21 cellular contexts compared by ENCODE assay signal in genomic region chr13:80329250-80329649, GRCh38. TPM values are rescaled to one million over a fixed set of nuclear protein-coding genes. Genes with fewer than 3 reads are reported as not detected.
DNase-seq lines count a peak whose midpoint lies in the region; ATAC-seq, FAIRE-seq and TF ChIP-seq lines count a peak whose summit lies in the region.
"Had no signal": no experiment of that assay in that cellular context is flagged by ENCODE, and none has a peak within 500 bp of the region (broad histone marks: within the 10 kb centered on the region; RNA-seq: fewer than 3 reads in every experiment).

No MANE protein-coding gene starts in this region.

- intact Hi-C loops in GM12878 (cut with micrococcal nuclease; ENCODE audit: unreplicated experiment) = no loop called here
- intact Hi-C loops in mucosa of descending colon (cut with DNase I, micrococcal nuclease) = no loop called here
- intact Hi-C loops in left lung (cut with DNase I) = no loop called here

- no peak overlapping the region for H3K4me3 ChIP-seq in HEK293 (ENCODE audit: low read depth, low read length)
- H3K4me3 ChIP-seq in GM12878 = no peak overlapping the region
- H3K4me3 ChIP-seq in mucosa of descending colon = no peak overlapping the region
- no peak overlapping the region for H3K4me3 ChIP-seq in left lung
- H3K4me3 ChIP-seq: GM23248, MG63, PC-9 had no signal

- no peak overlapping the region for H3K4me2 ChIP-seq in GM12878 (ENCODE audit: control insufficient read depth, insufficient read depth)
- H3K4me2 ChIP-seq: PC-9 had no signal

- RAD21 ChIA-PET in GM12878 (lab: Charles Lee; ENCODE audit: unreplicated experiment) = interaction anchor here (1.3 kb wide), 1 partner anchor 10 kb away, joined by 5 read pairs; no protein-coding TSS in a partner anchor

- H2AFZ ChIP-seq in GM12878 (ENCODE audit: control insufficient read depth, low read depth, low read length) = no peak overlapping the region
- H2AFZ ChIP-seq: GM23248, PC-9 had no signal

- H3K36me3 ChIP-seq in HEK293 (ENCODE audit: control insufficient read depth in 2 of 2, insufficient read depth in 1 of 2, low read length in 2 of 2) (peaks cover 0 to 13% of the 10 kb centered on the region in 2 experiments; a peak in 2 of 3 replicates), GM12878 (ENCODE audit: control insufficient read depth in 2 of 2, insufficient read depth in 2 of 2, low read length in 1 of 2) (no peaks in the 10 kb centered on the region), mucosa of descending colon (ENCODE audit: low read depth) (no peaks in the 10 kb centered on the region), left lung (peaks cover 0 to 8% of the 10 kb centered on the region in 2 donors)

- TF ChIP-seq CTCF in HEK293 (tag by site-specific recombination; IDR thresholded peaks at IDR 0.05) = no peak
- no peak for TF ChIP-seq CTCF in GM12878 (IDR thresholded peaks at IDR 0.05 in 2 of 3, conservative IDR thresholded peaks at IDR 0.05 in 1 of 3; ENCODE audit: control insufficient read depth in 2 of 3, extremely low read depth in 1 of 3, insufficient read depth in 1 of 3, low read depth in 3 of 3, low read length in 3 of 3)
- TF ChIP-seq CTCF in mucosa of descending colon (IDR thresholded peaks at IDR 0.05) = no peak
- no peak for TF ChIP-seq CTCF in left lung (IDR thresholded peaks at IDR 0.05)

- SMC1A ChIA-PET in GM12878 (lab: Charles Lee; ENCODE audit: uncharacterized antibody, unreplicated experiment) = interaction anchor here (0.8 to 1.9 kb wide), 8 partner anchors 16 to 651 kb away, joined by 3 to 6 read pairs (median 4); no protein-coding TSS in a partner anchor

- no peak overlapping the region for H3K9ac ChIP-seq in GM12878 (ENCODE audit: control insufficient read depth, insufficient read depth, low read length)
- H3K9ac ChIP-seq: GM23248 had no signal

- no peaks in the 10 kb centered on the region for H3K9me3 ChIP-seq in HEK293 (ENCODE audit: control insufficient read depth, insufficient read depth, low read depth, low read length)
- no peaks in the 10 kb centered on the region for H3K9me3 ChIP-seq in GM12878 (replicated peaks; ENCODE audit: control insufficient read depth, insufficient read depth, low read length)
- no peaks in the 10 kb centered on the region for H3K9me3 ChIP-seq in mucosa of descending colon
- H3K9me3 ChIP-seq in left lung = no peaks in the 10 kb centered on the region
- H3K9me3 ChIP-seq: MG63 had no signal

- CTCF ChIA-PET in HEK293 (lab: Yijun Ruan, JAX) = no interaction called here
- CTCF ChIA-PET in GM12878 (lab: Yijun Ruan, JAX) = no interaction called here

- H3K4me1 ChIP-seq in HEK293 (ENCODE audit: control insufficient read depth, insufficient read depth, low read length) (no peaks in the 10 kb centered on the region), GM12878 (ENCODE audit: control insufficient read depth, insufficient read depth, low read length) (no peaks in the 10 kb centered on the region), mucosa of descending colon (ENCODE audit: low read depth) (no peaks in the 10 kb centered on the region), left lung (no peaks in the 10 kb centered on the region)

- TF ChIP-seq EP300 in GM12878 (IDR thresholded peaks at IDR 0.05; ENCODE audit: borderline replicate concordance in 1 of 2, control insufficient read depth in 1 of 2, low read depth in 2 of 2, low read length in 2 of 2) = no peak

- no peak overlapping the region for H3K27ac ChIP-seq in HEK293 (ENCODE audit: extremely low read depth, low read depth, low read length)
- H3K27ac ChIP-seq in GM12878 (ENCODE audit: control insufficient read depth, insufficient read depth) = no peak overlapping the region
- no peak overlapping the region for H3K27ac ChIP-seq in left lung
- H3K27ac ChIP-seq: GM23248, PC-9 had no signal

- H3K79me2 ChIP-seq in GM12878 (ENCODE audit: control insufficient read depth, insufficient read depth, low read length) = no peaks in the 10 kb centered on the region

- POLR2A ChIA-PET in HEK293 (lab: Yijun Ruan, JAX) (interaction anchor here (0.6 kb wide), 1 partner anchor 12 kb away, joined by 3 read pairs; the partner anchor contains the start of gene SPRY2), GM12878 (lab: Charles Lee) (interaction anchor here (1.5 kb wide), 1 partner anchor 72 kb away, joined by 3 read pairs; no protein-coding TSS in a partner anchor)

- ATAC-seq in GM18870 (IDR thresholded peaks at IDR 0.05; ENCODE audit: unreplicated experiment) = peak; percentile 44
- ATAC-seq in GM12878 = peak; percentile 68
- peak; percentile 25 for ATAC-seq in mucosa of descending colon
- no peak for ATAC-seq in left lung
- ATAC-seq: T-cell had no signal

- H3K27me3 ChIP-seq in GM12878 (replicated peaks in 1 of 2; ENCODE audit: control insufficient read depth in 2 of 2, insufficient read depth in 2 of 2, low read length in 1 of 2) = no peaks in the 10 kb centered on the region
- no peaks in the 10 kb centered on the region for H3K27me3 ChIP-seq in left lung
- H3K27me3 ChIP-seq: MG63 had no signal

- no peaks in the 10 kb centered on the region for H4K20me1 ChIP-seq in GM12878 (ENCODE audit: control insufficient read depth, insufficient read depth)

- no peak for DNase-seq in GM12878 (ENCODE audit: low read depth, low spot score)
- no peak for DNase-seq in mucosa of descending colon
- no peak for DNase-seq in NCI-H146 treated with DMSO at 0.1 percent for 48 hours (lab: John Stamatoyannopoulos, UW; ENCODE audit: unreplicated experiment)
- no peak for DNase-seq in activated effector memory CD4-positive, alpha-beta T cell treated with Interleukin-2 at 50 U/mL for 16 hours
- no peak for DNase-seq in NCI-H2227 treated with DMSO at 0.1 percent for 48 hours (lab: John Stamatoyannopoulos, UW)
- DNase-seq in left lung = no peak
- DNase-seq: ACHN, AML-193, COR-L47, DMS153, GM23248, Karpas-422, MG63, NCI-H1092 treated with DMSO at 0.1 percent for 48 hours, NCI-H1694 treated with DMSO at 0.1 percent for 48 hours, NCI-H2107, NCI-H226, PC-9, T-cell had no signal

- no peak for TF ChIP-seq RAD21 in GM12878 (IDR thresholded peaks at IDR 0.05; ENCODE audit: insufficient read depth, low read depth, low read length)

- BruUV-seq in GM12878 (replicated peaks; lab: Mats Ljungman, UMichigan) = no TSS peak

- in situ Hi-C loops in GM12878 (cut with MboI) = no loop called here

- TF ChIP-seq POLR2A in GM12878 (IDR thresholded peaks at IDR 0.05; ENCODE audit: low read depth, low read length) = no peak

- no peak for FAIRE-seq in GM12878 (lab: Jason Lieb, UNC)

TF ChIP-seq in HEK293, 187 proteins besides CTCF, POLR2A, EP300 and RAD21:
- no peak for TF ChIP-seq ZNF341 (tag by site-specific recombination; IDR thresholded peaks at IDR 0.05; ENCODE audit: low read depth)
- 0 out of 2 replicates have a peak, but pooled peaks have one; percentile 41 for TF ChIP-seq TRIM28 (IDR thresholded peaks at IDR 0.05; ENCODE audit: borderline replicate concordance, low read length)
- TF ChIP-seq ZNF610 (tag by site-specific recombination; IDR thresholded peaks at IDR 0.05; ENCODE audit: borderline replicate concordance) = no peak
- no peak for TF ChIP-seq HOXA7 (CRISPR knock-in tag; IDR thresholded peaks at IDR 0.05; ENCODE audit: borderline replicate concordance)
- no peak for TF ChIP-seq MZF1 (tag by site-specific recombination; IDR thresholded peaks at IDR 0.05; ENCODE audit: borderline replicate concordance)
- no peak for TF ChIP-seq ZNF473 (tag by site-specific recombination; IDR thresholded peaks at IDR 0.05)

TF ChIP-seq in GM12878, 131 proteins besides CTCF, POLR2A, EP300 and RAD21 (continues in another document):
- no peak for TF ChIP-seq ZBTB33 (IDR thresholded peaks at IDR 0.05)
- no peak for TF ChIP-seq JUNB (IDR thresholded peaks at IDR 0.05)
- TF ChIP-seq CREM (IDR thresholded peaks at IDR 0.05; ENCODE audit: low read depth) = no peak
- no peak for TF ChIP-seq TAF1 (IDR thresholded peaks at IDR 0.05; ENCODE audit: borderline replicate concordance, low read depth, low read length)

RNA-seq across cellular contexts. Expression of gene SPRY2, which starts 11.7 kb away (rescaled TPM):
- 36.0 and 37.1 TPM in 2 replicates for total RNA-seq in GM12878 (2013; cell fraction: nucleolus; rRNA removed)
- total RNA-seq in GM12878 (2014; rRNA removed) = 10.0 TPM in 2 replicates
- 8.2 and 8.5 TPM in 2 replicates for total RNA-seq in GM12878 (2014; rRNA removed; fragmentation: Illumina TruSeq; extraction: Trizol)
- total RNA-seq in GM12878 (2021) = 19.5 and 19.8 TPM in 2 replicates
- polyA plus RNA-seq in GM12878 (2011; ENCODE audit: low read depth) = 1.4 TPM
- polyA plus RNA-seq in GM12878 (2011; rRNA removed) = 73.3 and 82.1 TPM in 2 replicates
- 90.8 and 109 TPM in 2 replicates for polyA plus RNA-seq in GM12878 (2011; cell fraction: cytosol; rRNA removed)
- polyA plus RNA-seq in GM12878 (2011; cell fraction: nucleus; rRNA removed) = 115 and 120 TPM in 2 replicates
- 1.5 and 2.1 TPM in 2 replicates for polyA plus RNA-seq in GM12878 (2012)
- polyA plus RNA-seq in GM12878 (2014; fragmentation: Illumina TruSeq; extraction: Trizol) = 15.1 and 17.0 TPM in 2 replicates
- polyA plus RNA-seq in GM12878 (2014; fragmentation: Nextera tagmentation; extraction: Ambion mirVana) = 1 to 10 TPM; 5.3 to 7.1 TPM
- 14.0 and 14.5 TPM in 2 replicates for polyA plus RNA-seq in GM12878 (2014; rRNA removed)
- 1 to 10 TPM; 1.8 to 2.1 TPM for polyA plus RNA-seq in GM12878 (2016; fragmentation: Nextera tagmentation; extraction: Ambion mirVana)
- polyA minus RNA-seq in GM12878 (2011; rRNA and poly(A)+ RNA removed) = 147 and 158 TPM in 2 replicates
- 34.2 and 41.2 TPM in 2 replicates for polyA minus RNA-seq in GM12878 (2011; cell fraction: cytosol; rRNA and poly(A)+ RNA removed)
- polyA minus RNA-seq in GM12878 (2011; cell fraction: nucleus; rRNA and poly(A)+ RNA removed) = 88.0 and 122 TPM in 2 replicates
- total RNA-seq in mucosa of descending colon = 10 to 100 TPM; 47.8 to 51.3 (median 50.9) TPM
- total RNA-seq in left lung = 10 to 100 TPM; 30.9 to 40.0 TPM
